19 cellular contexts compared by ENCODE assay signal in genomic region chr13:101210774-101211173, GRCh38.
DNase-seq lines count a peak whose midpoint lies in the region; ATAC-seq, FAIRE-seq and TF ChIP-seq lines count a peak whose summit lies in the region.
"Had no signal": no experiment of that assay in that cellular context is flagged by ENCODE, and none has a peak within 500 bp of the region (broad histone marks: within the 10 kb centered on the region; RNA-seq: fewer than 3 reads in every experiment).

No MANE protein-coding gene starts in this region.

- POLR2A ChIA-PET in A549 (lab: Yijun Ruan, JAX), result no interaction called here

- TF ChIP-seq RAD21 in A549 (conservative IDR thresholded peaks at IDR 0.05 in 1 of 2, IDR thresholded peaks at IDR 0.05 in 1 of 2), result no peak

- no peaks in the 10 kb centered on the region for H3K9me3 ChIP-seq in A549
- H3K9me3 ChIP-seq: Peyer's patch, SJSA1 had no signal

- H3K27ac ChIP-seq in A549, result peak overlapping the region; percentile 54 to 73
- H3K27ac ChIP-seq: Peyer's patch, SJSA1 had no signal

- no peak overlapping the region for H3K4me3 ChIP-seq in A549
- H3K4me3 ChIP-seq: Peyer's patch, SJSA1 had no signal

- no peak for TF ChIP-seq CTCF in A549 (IDR thresholded peaks at IDR 0.05)
- no peak for TF ChIP-seq CTCF in chondrocyte (IDR thresholded peaks at IDR 0.05)

- peaks cover 16% of the 10 kb centered on the region for H3K36me3 Mint-ChIP-seq in chondrocyte (ENCODE audit: low read depth)
- H3K36me3 Mint-ChIP-seq in activated CD8-positive, alpha-beta memory T cell treated with anti-CD3 and anti-CD28 coated beads, Interleukin-2, amount 10 ng/mL, durations not matched to agents 7 days and 5 days, result no peaks in the 10 kb centered on the region

- TF ChIP-seq EP300 in A549 (IDR thresholded peaks at IDR 0.05), result no peak

- H3K27me3 Mint-ChIP-seq in chondrocyte (ENCODE audit: low read depth), result no peaks in the 10 kb centered on the region
- H3K27me3 Mint-ChIP-seq in activated CD8-positive, alpha-beta memory T cell treated with anti-CD3 and anti-CD28 coated beads, Interleukin-2, amount 10 ng/mL, durations not matched to agents 7 days and 5 days, result no peaks in the 10 kb centered on the region

- H3K4me1 ChIP-seq in A549, result peaks cover 20% of the 10 kb centered on the region; the same call in 2 of the 3 replicates
- H3K4me1 ChIP-seq: Peyer's patch, SJSA1 had no signal

- H3K9me3 Mint-ChIP-seq in chondrocyte (ENCODE audit: low read depth), result peaks cover 5% of the 10 kb centered on the region
- H3K9me3 Mint-ChIP-seq in activated CD8-positive, alpha-beta memory T cell treated with anti-CD3 and anti-CD28 coated beads, Interleukin-2, amount 10 ng/mL, durations not matched to agents 7 days and 5 days (ENCODE audit: low read depth), result no peaks in the 10 kb centered on the region

- H3K4me3 Mint-ChIP-seq in chondrocyte (ENCODE audit: unreplicated experiment), result no peak overlapping the region
- H3K4me3 Mint-ChIP-seq in activated CD8-positive, alpha-beta memory T cell treated with anti-CD3 and anti-CD28 coated beads, Interleukin-2, amount 10 ng/mL, durations not matched to agents 7 days and 5 days, result no peak overlapping the region
- H3K4me3 Mint-ChIP-seq: CD4-positive, alpha-beta T cell had no signal

- H3K27ac Mint-ChIP-seq in chondrocyte (ENCODE audit: unreplicated experiment), result peak overlapping the region; percentile 74
- H3K27ac Mint-ChIP-seq in activated CD8-positive, alpha-beta memory T cell treated with anti-CD3 and anti-CD28 coated beads, Interleukin-2, amount 10 ng/mL, durations not matched to agents 7 days and 5 days, result no peak overlapping the region
- H3K27ac Mint-ChIP-seq: CD4-positive, alpha-beta T cell had no signal

- H3K4me1 Mint-ChIP-seq in chondrocyte (ENCODE audit: low read depth), result peaks cover 27% of the 10 kb centered on the region
- no peaks in the 10 kb centered on the region for H3K4me1 Mint-ChIP-seq in activated CD8-positive, alpha-beta memory T cell treated with anti-CD3 and anti-CD28 coated beads, Interleukin-2, amount 10 ng/mL, durations not matched to agents 7 days and 5 days

- no peak for DNase-seq in A549 (ENCODE audit: low read depth in 1 of 2, low spot score in 1 of 2)
- DNase-seq in LHCN-M2 (ENCODE audit: low read depth), result peak; percentile 14
- no peak for DNase-seq in chondrocyte (ENCODE audit: low spot score)
- peak; percentile 22 to 82 for DNase-seq in lung microvascular endothelial cell (ENCODE audit: low read depth in 2 of 2)
- no peak for DNase-seq in activated CD8-positive, alpha-beta memory T cell treated with anti-CD3 and anti-CD28 coated beads, Interleukin-2, amount 10 ng/mL, durations not matched to agents 7 days and 5 days
- no peak for DNase-seq in NCI-H2171 treated with DMSO at 0.1 percent for 48 hours (lab: John Stamatoyannopoulos, UW)
- DNase-seq in OCI-M1 (lab: John Stamatoyannopoulos, UW), result no peak
- DNase-seq: 8988T; CD4-positive, alpha-beta T cell; COR-L47; Kasumi-1; MM.1S; NCI-H1048; NCI-H1436; NCI-H187 treated with DMSO at 0.1 percent for 48 hours; NCI-H2107; Peyer's patch had no signal

- peak overlapping the region; percentile 24 for H3K4me2 ChIP-seq in A549

- WGBS in A549 (ENCODE audit: missing lambda C conversion rate), result 70% methylated on average over 3 of the region's 3 CpGs

- ATAC-seq in A549 (no peak), HG02885 (IDR thresholded peaks at IDR 0.05; ENCODE audit: poor library complexity, unreplicated experiment) (no peak)
- ATAC-seq in activated CD8-positive, alpha-beta memory T cell treated with anti-CD3 and anti-CD28 coated beads, Interleukin-2, amount 10 ng/mL, durations not matched to agents 7 days and 5 days, result no peak

- TF ChIP-seq POLR2A in A549 (IDR thresholded peaks at IDR 0.05; ENCODE audit: low read length), result no peak

- CTCF ChIA-PET in A549 (lab: Yijun Ruan, JAX), result no interaction called here
- CTCF ChIA-PET in activated CD8-positive, alpha-beta memory T cell treated with anti-CD3 and anti-CD28 coated beads, Interleukin-2, amount 10 ng/mL, durations not matched to agents 7 days and 5 days (lab: Charles Lee), result no interaction called here

- FAIRE-seq in A549 (lab: Jason Lieb, UNC), result no peak

TF ChIP-seq in A549, 52 proteins besides CTCF, POLR2A, EP300 and RAD21:
- no peak for TF ChIP-seq PHF8 (IDR thresholded peaks at IDR 0.05; ENCODE audit: borderline replicate concordance, low read depth)

Comparison
In these comparisons a context has a peak if more than half of its experiments do, and no peak if none do; other contexts are left out.
1. DNase-seq: peak in LHCN-M2 (single experiment) and lung microvascular endothelial cell (2 of 2); none in A549 (0 of 2), chondrocyte (single experiment), activated CD8-positive, alpha-beta memory T cell treated with anti-CD3 and anti-CD28 coated beads, Interleukin-2, amount 10 ng/mL, durations not matched to agents 7 days and 5 days (single experiment), NCI-H2171 treated with DMSO at 0.1 percent for 48 hours (single experiment) and OCI-M1 (single experiment).